ENCODE assay signal across 9 cellular contexts in the genomic region with DNA sequence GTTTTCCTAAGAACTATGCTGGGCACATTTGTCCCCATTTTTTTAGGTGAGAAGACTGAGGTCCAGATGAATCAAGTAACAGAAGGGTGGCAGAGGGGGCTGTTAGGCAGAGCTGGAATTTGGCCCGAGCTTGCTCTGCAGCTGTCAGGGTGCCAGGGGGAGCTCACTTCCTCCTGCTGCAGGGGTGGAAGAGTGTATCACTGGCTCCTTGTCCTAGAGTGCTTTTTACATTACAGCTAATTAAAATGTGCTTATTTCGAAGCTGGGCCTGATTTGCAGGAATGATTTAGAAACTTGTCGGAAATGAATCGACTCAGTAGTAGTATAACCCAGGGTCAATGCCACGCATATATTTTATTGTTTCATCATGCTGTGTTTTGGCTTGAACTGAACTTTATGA. TPM values are rescaled to one million over a fixed set of nuclear protein-coding genes. Genes with fewer than 3 reads are reported as not detected.
DNase-seq lines count a peak whose midpoint lies in the region; ATAC-seq, FAIRE-seq and TF ChIP-seq lines count a peak whose summit lies in the region.
"Had no signal": no experiment of that assay in that cellular context is flagged by ENCODE, and none has a peak within 500 bp of the region (broad histone marks: within the 10 kb centered on the region; RNA-seq: fewer than 3 reads in every experiment).

No MANE protein-coding gene starts in this region.

- no peak for TF ChIP-seq POLR2A in right lobe of liver (IDR thresholded peaks at IDR 0.05)
- TF ChIP-seq POLR2A in stomach (IDR thresholded peaks at IDR 0.05) = no peak

- peak in 1 of 4 donors; percentile 9 for TF ChIP-seq CTCF in right lobe of liver (IDR thresholded peaks at IDR 0.05)
- TF ChIP-seq CTCF in stomach (IDR thresholded peaks at IDR 0.05) = no peak

- H3K27ac Mint-ChIP-seq in activated CD4-positive, alpha-beta T cell treated with anti-CD3 and anti-CD28 coated beads, Interleukin-2, amount 10 ng/mL, durations not matched to agents 24 days and 14 days = no peak overlapping the region

- H3K27me3 Mint-ChIP-seq in activated CD4-positive, alpha-beta T cell treated with anti-CD3 and anti-CD28 coated beads, Interleukin-2, amount 10 ng/mL, durations not matched to agents 24 days and 14 days = peaks cover 35% of the 10 kb centered on the region

- H3K4me3 ChIP-seq in right lobe of liver = no peak overlapping the region
- no peak overlapping the region for H3K4me3 ChIP-seq in H7 (ENCODE audit: insufficient read depth, low read depth, low read length)
- no peak overlapping the region for H3K4me3 ChIP-seq in stomach
- H3K4me3 ChIP-seq: hepatocyte had no signal

- peak; percentile 52 to 66 (median 61) for ATAC-seq in right lobe of liver

- H3K4me1 ChIP-seq in right lobe of liver (no peaks in the 10 kb centered on the region), stomach (peaks cover 0 to 21% (median 0%) of the 10 kb centered on the region in 4 donors)

- WGBS in right lobe of liver (ENCODE audit: insufficient coverage, low coverage, low lambda C conversion rate, missing lambda C conversion rate) = 48% methylated on average over 5 of the region's 5 CpGs
- 42 to 64% (median 60%) methylated on average over 5 of the region's 5 CpGs for WGBS in stomach, 5 donors

- intact Hi-C loops in activated CD4-positive, alpha-beta T cell treated with anti-CD3 and anti-CD28 coated beads, Interleukin-2, amount 10 ng/mL, durations not matched to agents 24 days and 14 days (cut with micrococcal nuclease) = loop anchor here (2.0 to 5.0 kb wide), 4 partner anchors 17 to 175 kb away; no protein-coding TSS in a partner anchor
- intact Hi-C loops in right lobe of liver (cut with DNase I) (no loop called here), stomach (cut with DNase I; ENCODE audit: low total_unique reads) (no loop called here)

- H3K9me3 Mint-ChIP-seq in activated CD4-positive, alpha-beta T cell treated with anti-CD3 and anti-CD28 coated beads, Interleukin-2, amount 10 ng/mL, durations not matched to agents 24 days and 14 days = no peaks in the 10 kb centered on the region

- no peak for TF ChIP-seq EP300 in stomach (IDR thresholded peaks at IDR 0.05)

- H3K9me3 ChIP-seq in right lobe of liver (no peaks in the 10 kb centered on the region), stomach (no peaks in the 10 kb centered on the region)

- peak; percentile 56 for DNase-seq in GM03348 (ENCODE audit: low spot score)
- DNase-seq in M059J (ENCODE audit: low read depth) = peak; percentile 82
- DNase-seq in activated CD4-positive, alpha-beta T cell treated with anti-CD3 and anti-CD28 coated beads, Interleukin-2, amount 10 ng/mL, durations not matched to agents 24 days and 14 days = no peak
- DNase-seq in right lobe of liver = peak in 1 of 3 donors; percentile 46
- no peak for DNase-seq in frontal cortex (ENCODE audit: low spot score in 2 of 2)
- DNase-seq in H7 = no peak
- DNase-seq in stomach = no peak

- H3K4me3 Mint-ChIP-seq in activated CD4-positive, alpha-beta T cell treated with anti-CD3 and anti-CD28 coated beads, Interleukin-2, amount 10 ng/mL, durations not matched to agents 24 days and 14 days = peak overlapping the region; percentile 23

- FAIRE-seq in frontal cortex (lab: Jason Lieb, UNC) = no peak
- FAIRE-seq: TTC549 had no signal

- peaks cover 50% of the 10 kb centered on the region for H3K4me1 Mint-ChIP-seq in activated CD4-positive, alpha-beta T cell treated with anti-CD3 and anti-CD28 coated beads, Interleukin-2, amount 10 ng/mL, durations not matched to agents 24 days and 14 days

- H3K36me3 ChIP-seq in right lobe of liver (no peaks in the 10 kb centered on the region), H7 (replicated peaks; ENCODE audit: control insufficient read depth, insufficient read depth, low read length) (no peaks in the 10 kb centered on the region), stomach (no peaks in the 10 kb centered on the region)

- H3K27me3 ChIP-seq in right lobe of liver (no peaks in the 10 kb centered on the region), H7 (ENCODE audit: control insufficient read depth, insufficient read depth, low read length) (no peaks in the 10 kb centered on the region), stomach (peaks cover 0 to 29% (median 0%) of the 10 kb centered on the region in 3 donors)

- H3K27ac ChIP-seq in right lobe of liver = no peak overlapping the region
- no peak overlapping the region for H3K27ac ChIP-seq in stomach
- H3K27ac ChIP-seq: hepatocyte had no signal

- no peaks in the 10 kb centered on the region for H3K36me3 Mint-ChIP-seq in activated CD4-positive, alpha-beta T cell treated with anti-CD3 and anti-CD28 coated beads, Interleukin-2, amount 10 ng/mL, durations not matched to agents 24 days and 14 days (ENCODE audit: low read depth)

RNA-seq across cellular contexts. Expression of gene TOX2, which starts 11.1 kb away (rescaled TPM):
- total RNA-seq in M059J (2014; rRNA removed; shearing (Covaris generic)) = 6.1 and 8.4 TPM in 2 replicates
- 1.4 and 2.6 TPM in 2 replicates for total RNA-seq in activated CD4-positive, alpha-beta T cell treated with anti-CD3 and anti-CD28 coated beads, Interleukin-2, amount 10 ng/mL, durations not matched to agents 24 days and 14 days
- total RNA-seq in right lobe of liver (1 to 10 TPM; 1.5 to 5.0 (median 2.2) TPM), frontal cortex (0.41 TPM), stomach (1 to 10 TPM in 3 of 5 donors, under 1 TPM in 1, not detected in 1; 0.87 to 7.0 (median 3.6) TPM)
- 1.6 and 2.1 TPM in 2 replicates for total RNA-seq in H7 (2014; rRNA removed; shearing (Covaris generic))
- polyA plus RNA-seq in stomach = 10 to 100 TPM; 13.3 to 20.2 (median 15.1) TPM

Comparison
In these comparisons a context has a peak if more than half of its experiments do, and no peak if none do; other contexts are left out.
1. DNase-seq: peak in GM03348 (single experiment) and M059J (single experiment); none in activated CD4-positive, alpha-beta T cell treated with anti-CD3 and anti-CD28 coated beads, Interleukin-2, amount 10 ng/mL, durations not matched to agents 24 days and 14 days (single experiment), frontal cortex (0 of 2), H7 (single experiment) and stomach (single experiment).